19 cellular contexts compared by ENCODE assay signal in genomic region chr2:27781496-27781895, GRCh38.
"Had no signal": no experiment of that assay in that cellular context is flagged by ENCODE, and none has a peak within 500 bp of the region (broad histone marks: within the 10 kb centered on the region; RNA-seq: fewer than 3 reads in every experiment).

No MANE protein-coding gene starts in this region.

- H3K27me3 Mint-ChIP-seq: activated B cell treated with CpG ODN at 0.5 μM for 24 hours; activated CD4-positive, alpha-beta memory T cell treated with anti-CD3 and anti-CD28 coated beads, Interleukin-2, amount 10 ng/mL, durations not matched to agents 7 days and 5 days; stimulated activated naive CD8-positive, alpha-beta T cell treated with anti-CD3 and anti-CD28 coated beads, Interleukin-15, amount 100 ng/mL, for 72 hours; T-cell had no signal

- H3K4me3 Mint-ChIP-seq: activated B cell treated with CpG ODN at 0.5 μM for 24 hours; activated CD4-positive, alpha-beta memory T cell treated with anti-CD3 and anti-CD28 coated beads, Interleukin-2, amount 10 ng/mL, durations not matched to agents 7 days and 5 days; activated T-cell treated with anti-CD3 and anti-CD28 coated beads, Interleukin-2, amount 50 U/mL, for 4 hours; nephron progenitor cell; stimulated activated naive CD8-positive, alpha-beta T cell treated with anti-CD3 and anti-CD28 coated beads, Interleukin-15, amount 100 ng/mL, for 72 hours; T-cell had no signal

- H3K4me3 ChIP-seq: ascending aorta, hepatocyte, skin epidermis, vagina had no signal

- H3K9me3 ChIP-seq: ascending aorta, vagina had no signal

- H3K27ac Mint-ChIP-seq: activated B cell treated with CpG ODN at 0.5 μM for 24 hours; activated CD4-positive, alpha-beta memory T cell treated with anti-CD3 and anti-CD28 coated beads, Interleukin-2, amount 10 ng/mL, durations not matched to agents 7 days and 5 days; nephron progenitor cell; stimulated activated naive CD8-positive, alpha-beta T cell treated with anti-CD3 and anti-CD28 coated beads, Interleukin-15, amount 100 ng/mL, for 72 hours; T-cell had no signal

- H3K27ac ChIP-seq: hepatocyte had no signal

- H3K9me3 Mint-ChIP-seq: activated B cell treated with CpG ODN at 0.5 μM for 24 hours; activated CD4-positive, alpha-beta memory T cell treated with anti-CD3 and anti-CD28 coated beads, Interleukin-2, amount 10 ng/mL, durations not matched to agents 7 days and 5 days; activated T-cell treated with anti-CD3 and anti-CD28 coated beads, Interleukin-2, amount 50 U/mL, for 4 hours; nephron progenitor cell; stimulated activated naive CD8-positive, alpha-beta T cell treated with anti-CD3 and anti-CD28 coated beads, Interleukin-15, amount 100 ng/mL, for 72 hours; T-cell had no signal

- DNase-seq: activated B cell treated with CpG ODN at 0.5 μM for 24 hours; activated CD4-positive, alpha-beta memory T cell treated with anti-CD3 and anti-CD28 coated beads, Interleukin-2, amount 10 ng/mL, durations not matched to agents 7 days and 5 days; activated CD4-positive, alpha-beta T cell treated with anti-CD3 and anti-CD28 coated beads for 48 hours; activated effector memory CD4-positive, alpha-beta T cell treated with anti-CD3 and anti-CD28 coated beads, Interleukin-2, amount 50 U/mL, for 16 hours; activated naive CD4-positive, alpha-beta T cell treated with anti-CD3 and anti-CD28 coated beads, Interleukin-2, amount 50 U/mL, for 16 hours; activated T-cell treated with anti-CD3 and anti-CD28 coated beads, Interleukin-2, amount 50 U/mL, for 4 hours; cerebellar nuclear complex; cortex of kidney; left colon; nephron progenitor cell; nucleus accumbens; posterior cingulate gyrus; stimulated activated naive CD8-positive, alpha-beta T cell treated with anti-CD3 and anti-CD28 coated beads, Interleukin-15, amount 100 ng/mL, for 72 hours; T-cell; trophoblast cell had no signal

- ATAC-seq: activated T-cell treated with anti-CD3 and anti-CD28 coated beads, Interleukin-2, amount 50 U/mL, for 4 hours; left colon; stimulated activated naive CD8-positive, alpha-beta T cell treated with anti-CD3 and anti-CD28 coated beads, Interleukin-15, amount 100 ng/mL, for 72 hours; T-cell had no signal

- H3K27me3 ChIP-seq: ascending aorta, hepatocyte, vagina had no signal
